9 cellular contexts compared by ENCODE assay signal in genomic region chr3:158167737-158168469, GRCh38. TPM values are rescaled to one million over a fixed set of nuclear protein-coding genes. Genes with fewer than 3 reads are reported as not detected.
DNase-seq lines count a peak whose midpoint lies in the region.
"Had no signal": no experiment of that assay in that cellular context is flagged by ENCODE, and none has a peak within 500 bp of the region (broad histone marks: within the 10 kb centered on the region; RNA-seq: fewer than 3 reads in every experiment).

No MANE protein-coding gene starts in this region.

- H2AFZ ChIP-seq in ACC112 (ENCODE audit: low read length, unreplicated experiment) = no peak overlapping the region

- in situ Hi-C loops in SK-MEL-5 (cut with HindIII; ENCODE audit: low pct_unique_long_range_greater_than_20kb, low sequenced_read_pairs) = no loop called here

- peaks cover 17% of the 10 kb centered on the region for H3K79me2 ChIP-seq in ACC112 (ENCODE audit: control insufficient read depth, insufficient read depth, low read length, unreplicated experiment)

- H3K4me1 ChIP-seq in ACC112 (ENCODE audit: control insufficient read depth, insufficient read depth, low read length, unreplicated experiment) = peaks cover 43% of the 10 kb centered on the region
- H3K4me1 ChIP-seq: psoas muscle had no signal

- DNase-seq in GOT3 (lab: John Stamatoyannopoulos, UW) = peak; percentile 21
- DNase-seq in SK-MEL-5 (ENCODE audit: low read depth, low spot score) = peak; percentile 65
- peak; percentile 93 for DNase-seq in fibroblast of the conjunctiva (ENCODE audit: low read depth)
- no peak for DNase-seq in NCI-H1092 (lab: John Stamatoyannopoulos, UW)
- no peak for DNase-seq in NCI-H2171 treated with DMSO at 0.1 percent for 48 hours (lab: John Stamatoyannopoulos, UW)
- no peak for DNase-seq in UCSD-AML1 (lab: John Stamatoyannopoulos, UW; ENCODE audit: unreplicated experiment)
- DNase-seq in effector CD4-positive, alpha-beta T cell = no peak
- DNase-seq: psoas muscle had no signal

- H3K27ac ChIP-seq in ACC112 (ENCODE audit: low read depth, low read length) = peak overlapping the region; percentile 87
- H3K27ac ChIP-seq: psoas muscle had no signal

- H3K36me3 ChIP-seq in ACC112 (ENCODE audit: insufficient read depth, low read length) = no peaks in the 10 kb centered on the region; the same call in 1 of the 2 replicates

- H3K27me3 ChIP-seq in ACC112 (ENCODE audit: insufficient read depth, low read length) = no peaks in the 10 kb centered on the region

- no peak overlapping the region for H3K4me3 ChIP-seq in ACC112 (ENCODE audit: low read depth, low read length)
- H3K4me3 ChIP-seq: psoas muscle had no signal

RNA-seq across cellular contexts. Expression of gene RSRC1, which starts 58.0 kb away (rescaled TPM):
- 63.9 and 64.6 TPM in 2 replicates for total RNA-seq in SK-MEL-5 (2014; rRNA removed; shearing (Covaris generic))
- 24.8 and 29.1 TPM in 2 replicates for polyA plus RNA-seq in SK-MEL-5 (2015; cell fraction: cytosol; rRNA removed)
- 10.1 and 19.9 TPM in 2 replicates for polyA plus RNA-seq in SK-MEL-5 (2015; cell fraction: nucleus; rRNA removed)

Comparison
In these comparisons a context has a peak if more than half of its experiments do, and no peak if none do; other contexts are left out.
1. DNase-seq: peak in GOT3 (single experiment), SK-MEL-5 (single experiment) and fibroblast of the conjunctiva (single experiment); none in NCI-H1092 (single experiment), NCI-H2171 treated with DMSO at 0.1 percent for 48 hours (single experiment), UCSD-AML1 (single experiment) and effector CD4-positive, alpha-beta T cell (single experiment).